1 cellular context compared by ENCODE assay signal in the genomic region with DNA sequence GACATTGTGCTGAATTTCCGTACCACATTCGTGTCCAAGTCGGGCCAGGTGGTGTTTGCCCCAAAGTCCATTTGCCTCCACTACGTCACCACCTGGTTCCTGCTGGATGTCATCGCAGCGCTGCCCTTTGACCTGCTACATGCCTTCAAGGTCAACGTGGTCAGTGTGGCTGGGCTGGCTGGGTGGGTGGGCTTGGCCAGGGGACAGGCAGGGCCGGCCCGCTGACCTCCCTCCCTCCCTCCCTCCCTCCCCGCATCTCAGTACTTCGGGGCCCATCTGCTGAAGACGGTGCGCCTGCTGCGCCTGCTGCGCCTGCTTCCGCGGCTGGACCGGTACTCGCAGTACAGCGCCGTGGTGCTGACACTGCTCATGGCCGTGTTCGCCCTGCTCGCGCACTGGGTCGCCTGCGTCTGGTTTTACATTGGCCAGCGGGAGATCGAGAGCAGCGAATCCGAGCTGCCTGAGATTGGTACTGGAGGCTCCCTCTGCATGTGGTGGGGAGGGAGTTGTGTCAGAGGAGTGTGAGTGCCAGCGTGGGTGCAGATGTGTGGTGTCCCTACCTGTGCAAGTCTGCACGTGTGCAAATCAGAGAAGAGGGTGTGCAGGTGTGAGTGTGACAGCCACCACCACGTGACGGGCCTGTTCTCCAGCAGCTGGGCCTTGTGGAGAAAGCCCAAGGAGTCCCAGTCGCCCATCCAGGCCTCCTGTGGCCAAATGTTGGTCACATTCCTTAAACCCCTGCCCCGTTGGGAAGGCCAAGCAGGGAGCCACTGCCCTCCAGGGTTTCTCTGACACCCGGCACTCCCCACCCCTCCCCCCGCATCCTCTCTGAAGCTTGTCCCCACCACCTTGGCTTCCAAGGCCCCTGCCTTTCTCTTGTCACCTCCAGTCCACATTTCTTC.
TF ChIP-seq lines count a peak whose summit lies in the region.

No MANE protein-coding gene starts in this region.

TF ChIP-seq in K562, 482 proteins besides CTCF, POLR2A, EP300 and RAD21:
- TF ChIP-seq KAT8 (IDR thresholded peaks at IDR 0.05; ENCODE audit: low read depth) (no peak), PHF20 (IDR thresholded peaks at IDR 0.05; ENCODE audit: partially characterized antibody) (no peak), PYGO2 (tag; IDR thresholded peaks at IDR 0.05) (no peak)
- TF ChIP-seq, protein P1, sequence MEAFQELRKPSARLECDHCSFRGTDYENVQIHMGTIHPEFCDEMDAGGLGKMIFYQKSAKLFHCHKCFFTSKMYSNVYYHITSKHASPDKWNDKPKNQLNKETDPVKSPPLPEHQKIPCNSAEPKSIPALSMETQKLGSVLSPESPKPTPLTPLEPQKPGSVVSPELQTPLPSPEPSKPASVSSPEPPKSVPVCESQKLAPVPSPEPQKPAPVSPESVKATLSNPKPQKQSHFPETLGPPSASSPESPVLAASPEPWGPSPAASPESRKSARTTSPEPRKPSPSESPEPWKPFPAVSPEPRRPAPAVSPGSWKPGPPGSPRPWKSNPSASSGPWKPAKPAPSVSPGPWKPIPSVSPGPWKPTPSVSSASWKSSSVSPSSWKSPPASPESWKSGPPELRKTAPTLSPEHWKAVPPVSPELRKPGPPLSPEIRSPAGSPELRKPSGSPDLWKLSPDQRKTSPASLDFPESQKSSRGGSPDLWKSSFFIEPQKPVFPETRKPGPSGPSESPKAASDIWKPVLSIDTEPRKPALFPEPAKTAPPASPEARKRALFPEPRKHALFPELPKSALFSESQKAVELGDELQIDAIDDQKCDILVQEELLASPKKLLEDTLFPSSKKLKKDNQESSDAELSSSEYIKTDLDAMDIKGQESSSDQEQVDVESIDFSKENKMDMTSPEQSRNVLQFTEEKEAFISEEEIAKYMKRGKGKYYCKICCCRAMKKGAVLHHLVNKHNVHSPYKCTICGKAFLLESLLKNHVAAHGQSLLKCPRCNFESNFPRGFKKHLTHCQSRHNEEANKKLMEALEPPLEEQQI (IDR thresholded peaks at IDR 0.05): no peak
- TF ChIP-seq, protein P2, sequence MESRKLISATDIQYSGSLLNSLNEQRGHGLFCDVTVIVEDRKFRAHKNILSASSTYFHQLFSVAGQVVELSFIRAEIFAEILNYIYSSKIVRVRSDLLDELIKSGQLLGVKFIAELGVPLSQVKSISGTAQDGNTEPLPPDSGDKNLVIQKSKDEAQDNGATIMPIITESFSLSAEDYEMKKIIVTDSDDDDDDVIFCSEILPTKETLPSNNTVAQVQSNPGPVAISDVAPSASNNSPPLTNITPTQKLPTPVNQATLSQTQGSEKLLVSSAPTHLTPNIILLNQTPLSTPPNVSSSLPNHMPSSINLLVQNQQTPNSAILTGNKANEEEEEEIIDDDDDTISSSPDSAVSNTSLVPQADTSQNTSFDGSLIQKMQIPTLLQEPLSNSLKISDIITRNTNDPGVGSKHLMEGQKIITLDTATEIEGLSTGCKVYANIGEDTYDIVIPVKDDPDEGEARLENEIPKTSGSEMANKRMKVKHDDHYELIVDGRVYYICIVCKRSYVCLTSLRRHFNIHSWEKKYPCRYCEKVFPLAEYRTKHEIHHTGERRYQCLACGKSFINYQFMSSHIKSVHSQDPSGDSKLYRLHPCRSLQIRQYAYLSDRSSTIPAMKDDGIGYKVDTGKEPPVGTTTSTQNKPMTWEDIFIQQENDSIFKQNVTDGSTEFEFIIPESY (CRISPR knock-in tag; IDR thresholded peaks at IDR 0.05): peak; percentile 76; the same call in 1 of the 2 replicates
- TF ChIP-seq, protein P3, sequence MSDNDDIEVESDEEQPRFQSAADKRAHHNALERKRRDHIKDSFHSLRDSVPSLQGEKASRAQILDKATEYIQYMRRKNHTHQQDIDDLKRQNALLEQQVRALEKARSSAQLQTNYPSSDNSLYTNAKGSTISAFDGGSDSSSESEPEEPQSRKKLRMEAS (CRISPR knock-in tag; IDR thresholded peaks at IDR 0.05): no peak
- TF ChIP-seq, protein P4, sequence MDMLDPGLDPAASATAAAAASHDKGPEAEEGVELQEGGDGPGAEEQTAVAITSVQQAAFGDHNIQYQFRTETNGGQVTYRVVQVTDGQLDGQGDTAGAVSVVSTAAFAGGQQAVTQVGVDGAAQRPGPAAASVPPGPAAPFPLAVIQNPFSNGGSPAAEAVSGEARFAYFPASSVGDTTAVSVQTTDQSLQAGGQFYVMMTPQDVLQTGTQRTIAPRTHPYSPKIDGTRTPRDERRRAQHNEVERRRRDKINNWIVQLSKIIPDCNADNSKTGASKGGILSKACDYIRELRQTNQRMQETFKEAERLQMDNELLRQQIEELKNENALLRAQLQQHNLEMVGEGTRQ (CRISPR knock-in tag; IDR thresholded peaks at IDR 0.05): peak; percentile 17; the same call in 1 of the 2 replicates
- TF ChIP-seq, protein P5, sequence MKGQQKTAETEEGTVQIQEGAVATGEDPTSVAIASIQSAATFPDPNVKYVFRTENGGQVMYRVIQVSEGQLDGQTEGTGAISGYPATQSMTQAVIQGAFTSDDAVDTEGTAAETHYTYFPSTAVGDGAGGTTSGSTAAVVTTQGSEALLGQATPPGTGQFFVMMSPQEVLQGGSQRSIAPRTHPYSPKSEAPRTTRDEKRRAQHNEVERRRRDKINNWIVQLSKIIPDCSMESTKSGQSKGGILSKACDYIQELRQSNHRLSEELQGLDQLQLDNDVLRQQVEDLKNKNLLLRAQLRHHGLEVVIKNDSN (CRISPR knock-in tag; IDR thresholded peaks at IDR 0.05): no peak
